Comparison of ENCODE assay signal across 13 cellular contexts in genomic region chr1:19395678-19396192, GRCh38.
DNase-seq lines count a peak whose midpoint lies in the region; ATAC-seq, FAIRE-seq and TF ChIP-seq lines count a peak whose summit lies in the region.
"Had no signal": no experiment of that assay in that cellular context is flagged by ENCODE, and none has a peak within 500 bp of the region (broad histone marks: within the 10 kb centered on the region; RNA-seq: fewer than 3 reads in every experiment).

No MANE protein-coding gene starts in this region.

- no peak overlapping the region for H3K27ac ChIP-seq in BLaER1 treated with 17β-estradiol and CSF1 and Interleukin-3, amounts not matched to agents 10 nM and 100 nM
- peak overlapping the region; percentile 38 for H3K27ac ChIP-seq in mesendoderm (ENCODE audit: low read depth, low read length)
- H3K27ac ChIP-seq: ovary, SJCRH30 had no signal

- H3K27me3 Mint-ChIP-seq in central memory CD8-positive, alpha-beta T cell, result no peaks in the 10 kb centered on the region
- H3K27me3 Mint-ChIP-seq: dendritic cell treated with granulocyte-macrophage colony-stimulating factor and Interleukin-4, amounts not matched to agents 40 ng/mL and 50 ng/mL, for 4 days had no signal

- peaks cover 59 to 89% (median 63%) of the 10 kb centered on the region in 10 experiments for H3K4me1 ChIP-seq in BLaER1 treated with 17β-estradiol and CSF1 and Interleukin-3, amounts not matched to agents 10 nM and 100 nM
- no peaks in the 10 kb centered on the region for H3K4me1 ChIP-seq in mesendoderm (ENCODE audit: control insufficient read depth, low read depth, low read length)

- H2BK15ac ChIP-seq in mesendoderm (replicated peaks; ENCODE audit: low read depth), result no peak overlapping the region

- H3K36me3 ChIP-seq in BLaER1 treated with 17β-estradiol and CSF1 and Interleukin-3, amounts not matched to agents 10 nM and 100 nM, result peaks cover 13 to 69% (median 42%) of the 10 kb centered on the region in 11 experiments; a peak in 20 of 22 replicates
- no peaks in the 10 kb centered on the region for H3K36me3 ChIP-seq in mesendoderm (ENCODE audit: control insufficient read depth, insufficient read depth, low read length)
- H3K36me3 ChIP-seq: ovary, SJCRH30 had no signal

- no peak overlapping the region for H3K18ac ChIP-seq in mesendoderm (ENCODE audit: low read length)

- no peak overlapping the region for H2BK5ac ChIP-seq in mesendoderm (ENCODE audit: low read length)

- H2AK5ac ChIP-seq in mesendoderm (ENCODE audit: low read length), result no peak overlapping the region

- no peak overlapping the region for H3K4me3 Mint-ChIP-seq in central memory CD8-positive, alpha-beta T cell
- H3K4me3 Mint-ChIP-seq: dendritic cell treated with granulocyte-macrophage colony-stimulating factor and Interleukin-4, amounts not matched to agents 40 ng/mL and 50 ng/mL, for 4 days had no signal

- no peaks in the 10 kb centered on the region for H3K27me3 ChIP-seq in BLaER1 treated with 17β-estradiol and CSF1 and Interleukin-3, amounts not matched to agents 10 nM and 100 nM
- H3K27me3 ChIP-seq in mesendoderm (ENCODE audit: insufficient read depth, low read length, poor library complexity), result no peaks in the 10 kb centered on the region
- H3K27me3 ChIP-seq: ovary, SJCRH30 had no signal

- no peak overlapping the region for H2BK120ac ChIP-seq in mesendoderm (ENCODE audit: low read depth, low read length)

- H3K23ac ChIP-seq in mesendoderm (ENCODE audit: low read length), result no peak overlapping the region

- no peak for TF ChIP-seq POLR2A in GM12891 (IDR thresholded peaks at IDR 0.05; ENCODE audit: low read depth, low read length)

- H3K9me3 Mint-ChIP-seq in central memory CD8-positive, alpha-beta T cell, result no peaks in the 10 kb centered on the region
- H3K9me3 Mint-ChIP-seq: dendritic cell treated with granulocyte-macrophage colony-stimulating factor and Interleukin-4, amounts not matched to agents 40 ng/mL and 50 ng/mL, for 4 days had no signal

- no peak overlapping the region for H4K8ac ChIP-seq in mesendoderm (ENCODE audit: low read depth, low read length)

- peak overlapping the region; percentile 56 to 97 (median 90) for H3K4me2 ChIP-seq in BLaER1 treated with 17β-estradiol and CSF1 and Interleukin-3, amounts not matched to agents 10 nM and 100 nM
- no peak overlapping the region for H3K4me2 ChIP-seq in mesendoderm (ENCODE audit: low read length)

- DNase-seq in HPDE6-E6E7 (ENCODE audit: extremely low spot score) (peak; percentile 56), mesendoderm (peak; percentile 60), NCI-H2029 (lab: John Stamatoyannopoulos, UW) (no peak), left lobe of liver (ENCODE audit: low spot score) (no peak), GM12891 (ENCODE audit: insufficient read length, low spot score) (no peak)
- DNase-seq in central memory CD8-positive, alpha-beta T cell (ENCODE audit: low spot score in 2 of 2), result no peak
- DNase-seq: DND-41, NCI-H2081 treated with DMSO at 0.1 percent for 48 hours, ovary, SJCRH30 had no signal

- H3K4ac ChIP-seq in mesendoderm (ENCODE audit: low read depth, low read length), result no peak overlapping the region

- H3K79me2 ChIP-seq in mesendoderm (ENCODE audit: control insufficient read depth, insufficient read depth, low read length), result peaks cover 41% of the 10 kb centered on the region

- peaks cover 43% of the 10 kb centered on the region for H3K79me1 ChIP-seq in mesendoderm (ENCODE audit: low read length)

- peak overlapping the region; percentile 88 for H3K27ac Mint-ChIP-seq in central memory CD8-positive, alpha-beta T cell (ENCODE audit: low read depth)
- H3K27ac Mint-ChIP-seq: dendritic cell treated with granulocyte-macrophage colony-stimulating factor and Interleukin-4, amounts not matched to agents 40 ng/mL and 50 ng/mL, for 4 days had no signal

- H3K36me3 Mint-ChIP-seq in central memory CD8-positive, alpha-beta T cell (ENCODE audit: insufficient read depth), result peaks cover 17% of the 10 kb centered on the region

- WGBS in mesendoderm (ENCODE audit: extremely low coverage, insufficient coverage, low lambda C conversion rate), result no CpG with 5 or more reads among the region's 16 CpGs

- no peak for FAIRE-seq in GM12891 (lab: Jason Lieb, UNC)

- no peak overlapping the region for H4K5ac ChIP-seq in mesendoderm (ENCODE audit: low read length)

- no peak overlapping the region for H3K4me3 ChIP-seq in BLaER1 treated with 17β-estradiol and CSF1 and Interleukin-3, amounts not matched to agents 10 nM and 100 nM
- no peak overlapping the region for H3K4me3 ChIP-seq in mesendoderm (ENCODE audit: low read length)
- H3K4me3 ChIP-seq: ovary, SJCRH30 had no signal

- no peaks in the 10 kb centered on the region for H3K9me3 ChIP-seq in BLaER1 treated with 17β-estradiol and CSF1 and Interleukin-3, amounts not matched to agents 10 nM and 100 nM (replicated peaks in 1 of 11)
- H3K9me3 ChIP-seq: ovary, SJCRH30 had no signal

- H3K4me1 Mint-ChIP-seq in central memory CD8-positive, alpha-beta T cell, result peaks cover 62% of the 10 kb centered on the region

- peaks cover 63 to 100% (median 100%) of the 10 kb centered on the region in 11 experiments for H4K20me1 ChIP-seq in BLaER1 treated with 17β-estradiol and CSF1 and Interleukin-3, amounts not matched to agents 10 nM and 100 nM

- H3K56ac ChIP-seq in mesendoderm (ENCODE audit: low read length), result no peak overlapping the region

- H3K9ac ChIP-seq in BLaER1 treated with 17β-estradiol and CSF1 and Interleukin-3, amounts not matched to agents 10 nM and 100 nM, result peak overlapping the region in 2 of 11 experiments; percentile 6 to 20; a peak in 1 of 22 replicates
- H3K9ac ChIP-seq in mesendoderm (ENCODE audit: low read length), result no peak overlapping the region

- ATAC-seq in central memory CD8-positive, alpha-beta T cell (replicated peaks; ENCODE audit: extremely low read depth, poor library complexity, severe bottlenecking), result no peak
- ATAC-seq in HG03097 (IDR thresholded peaks at IDR 0.05; ENCODE audit: low FRiP score, unreplicated experiment), result no peak
- no peak for ATAC-seq in left lobe of liver

TF ChIP-seq in GM12891, 5 proteins besides CTCF, POLR2A, EP300 and RAD21:
- TF ChIP-seq TAF1 (IDR thresholded peaks at IDR 0.05; ENCODE audit: low read depth, low read length) (no peak), POLR2AphosphoS5 (IDR thresholded peaks at IDR 0.05; ENCODE audit: low read depth, low read length) (no peak), POU2F2 (IDR thresholded peaks at IDR 0.05; ENCODE audit: low read depth, low read length) (no peak), PAX5 (IDR thresholded peaks at IDR 0.05; ENCODE audit: insufficient read depth, low read length, severe bottlenecking) (no peak), SPI1 (IDR thresholded peaks at IDR 0.05; ENCODE audit: low read depth, low read length) (no peak)

Comparison
In these comparisons a context has a peak if more than half of its experiments do, and no peak if none do; other contexts are left out.
1. DNase-seq: peak in HPDE6-E6E7 (single experiment) and mesendoderm (single experiment); none in central memory CD8-positive, alpha-beta T cell (0 of 2), NCI-H2029 (single experiment), left lobe of liver (single experiment) and GM12891 (single experiment).